Comparison of ENCODE assay signal across 1 cellular context in the genomic region with DNA sequence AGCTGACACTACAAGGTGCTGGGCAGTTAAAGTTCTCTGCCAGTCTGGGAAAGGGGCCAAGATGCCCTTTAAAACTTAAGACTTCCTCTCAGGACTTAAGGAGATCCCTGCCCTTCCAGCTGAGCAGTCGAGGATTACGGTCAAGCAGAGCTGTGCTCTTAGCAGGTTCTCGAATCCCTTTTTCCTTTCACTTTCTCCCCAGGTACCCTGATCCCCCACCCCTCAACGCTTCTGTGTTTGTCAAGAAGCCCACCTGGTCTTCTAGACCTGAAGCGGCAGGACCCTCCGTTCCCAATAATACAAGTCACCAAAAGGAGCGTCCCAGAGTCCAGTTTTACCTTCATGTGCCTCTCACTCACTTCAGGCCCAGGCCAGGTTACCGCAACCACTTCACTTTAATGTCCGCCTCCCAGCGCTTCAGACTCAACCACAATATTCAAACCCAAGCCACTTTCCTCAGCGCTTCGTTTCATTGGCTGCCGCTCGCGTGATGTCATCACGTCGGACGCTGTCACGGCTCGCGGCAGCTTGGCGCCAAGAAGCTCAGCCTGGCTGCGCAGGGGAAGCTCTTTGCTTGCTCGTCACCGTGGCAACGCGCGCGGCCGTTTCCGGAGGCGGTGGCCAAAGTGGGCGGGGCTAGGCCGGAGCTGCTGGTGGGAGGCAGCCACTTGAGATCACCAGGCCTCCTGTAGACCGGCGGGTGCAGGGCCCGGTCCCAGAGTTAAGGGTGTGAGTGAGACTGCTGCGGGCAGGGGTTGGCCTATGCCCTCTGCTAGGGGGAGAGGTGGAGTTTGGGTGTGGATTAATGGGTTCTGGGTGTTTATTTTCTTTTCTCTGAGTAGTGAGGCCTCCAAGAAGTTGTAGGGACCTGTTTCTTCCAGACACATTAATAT.
TF ChIP-seq lines count a peak whose summit lies in the region.

Gene KIF18A (minus strand): TSS at position 431 of the 893 bp plus-strand sequence. CDS start 10,209 bp downstream, outside the sequence.
A gene with protein sequence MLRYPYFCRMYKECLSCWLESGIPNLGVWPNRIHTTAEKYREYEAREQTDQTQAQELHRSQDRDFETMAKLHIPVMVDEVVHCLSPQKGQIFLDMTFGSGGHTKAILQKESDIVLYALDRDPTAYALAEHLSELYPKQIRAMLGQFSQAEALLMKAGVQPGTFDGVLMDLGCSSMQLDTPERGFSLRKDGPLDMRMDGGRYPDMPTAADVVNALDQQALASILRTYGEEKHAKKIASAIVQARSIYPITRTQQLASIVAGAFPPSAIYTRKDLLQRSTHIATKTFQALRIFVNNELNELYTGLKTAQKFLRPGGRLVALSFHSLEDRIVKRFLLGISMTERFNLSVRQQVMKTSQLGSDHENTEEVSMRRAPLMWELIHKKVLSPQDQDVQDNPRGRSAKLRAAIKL (plus strand): TSS at position 663 of the 893 bp plus-strand sequence. CDS start 4,947 bp downstream, outside the sequence.

TF ChIP-seq in HepG2, 621 proteins besides CTCF, POLR2A, EP300 and RAD21 (continued from another document):
- no peak for TF ChIP-seq SUZ12 (IDR thresholded peaks at IDR 0.05; ENCODE audit: low read depth, low read length)
- no peak for TF ChIP-seq HNF4A (CRISPR knock-in tag; IDR thresholded peaks at IDR 0.05)
- TF ChIP-seq YEATS4 (CRISPR knock-in tag; IDR thresholded peaks at IDR 0.05; ENCODE audit: borderline replicate concordance), result peak; percentile 57
- TF ChIP-seq SNRNP70 (IDR thresholded peaks at IDR 0.05; ENCODE audit: low read depth, low read length), result no peak
- no peak for TF ChIP-seq ZNF205 (CRISPR knock-in tag; IDR thresholded peaks at IDR 0.05)
